23 cellular contexts compared by ENCODE assay signal in genomic region chr12:9345163-9345562, GRCh38.
DNase-seq lines count a peak whose midpoint lies in the region; ATAC-seq, FAIRE-seq and TF ChIP-seq lines count a peak whose summit lies in the region.
"Had no signal": no experiment of that assay in that cellular context is flagged by ENCODE, and none has a peak within 500 bp of the region (broad histone marks: within the 10 kb centered on the region; RNA-seq: fewer than 3 reads in every experiment).

No MANE protein-coding gene starts in this region.

- H3K4me1 ChIP-seq in pancreas, result no peaks in the 10 kb centered on the region

- no peaks in the 10 kb centered on the region for H3K27me3 Mint-ChIP-seq in natural killer cell (ENCODE audit: low read depth in 2 of 2)
- H3K27me3 Mint-ChIP-seq: CD4-positive, CD25-positive, alpha-beta regulatory T cell had no signal

- no peaks in the 10 kb centered on the region for H3K36me3 Mint-ChIP-seq in natural killer cell

- no peak for TF ChIP-seq CTCF in choroid plexus epithelial cell (conservative IDR thresholded peaks at IDR 0.05; ENCODE audit: low read depth, low read length)
- TF ChIP-seq CTCF in natural killer cell (IDR thresholded peaks at IDR 0.05), result no peak
- no peak for TF ChIP-seq CTCF in pancreas (IDR thresholded peaks at IDR 0.05)

- DNase-seq in NOMO-1 treated with DMSO at 0.1 percent for 48 hours (lab: John Stamatoyannopoulos, UW; ENCODE audit: unreplicated experiment) (peak; percentile 19), NOMO-1 treated with dmso at 0.1 percent for 144 hours (lab: John Stamatoyannopoulos, UW; ENCODE audit: unreplicated experiment) (no peak), SK-N-MC (ENCODE audit: low read depth, low spot score) (peak; percentile 48), choroid plexus epithelial cell (ENCODE audit: low read depth) (peak; percentile 9), natural killer cell (no peak), pancreas (no peak), NCI-H2081 (lab: John Stamatoyannopoulos, UW) (no peak), islet precursor cell (no peak)
- DNase-seq: AML-193; CD4-positive, CD25-positive, alpha-beta regulatory T cell; COR-L47; DMS153; DMS79 treated with DMSO at 0.1 percent for 48 hours; EL; GOT3; H9 had no signal

- FAIRE-seq in pancreas (lab: Jason Lieb, UNC), result no peak
- FAIRE-seq: D721Med, G401.6, GM19239, HepG2, HTR-8/SVneo had no signal

- no peaks in the 10 kb centered on the region for H3K9me3 Mint-ChIP-seq in natural killer cell
- H3K9me3 Mint-ChIP-seq: H9 had no signal

- peak overlapping the region in 1 of 2 donors; percentile 49 for H3K27ac Mint-ChIP-seq in natural killer cell
- H3K27ac Mint-ChIP-seq: CD4-positive, CD25-positive, alpha-beta regulatory T cell; H9 had no signal

- H3K4me3 ChIP-seq in SK-N-MC (0 out of 2 replicates have a peak overlapping the region, but pooled peaks have one; percentile 42), choroid plexus epithelial cell (ENCODE audit: low read depth, low read length) (no peak overlapping the region), pancreas (no peak overlapping the region)
- H3K4me3 ChIP-seq: BLaER1 had no signal

- H3K36me3 ChIP-seq in SK-N-MC (ENCODE audit: insufficient read depth, low read length), result no peaks in the 10 kb centered on the region
- H3K36me3 ChIP-seq in pancreas, result no peaks in the 10 kb centered on the region
- H3K36me3 ChIP-seq: BLaER1 had no signal

- H3K4me1 Mint-ChIP-seq in natural killer cell, result peaks cover 64 to 68% of the 10 kb centered on the region in 2 donors

- no peaks in the 10 kb centered on the region for H3K27me3 ChIP-seq in pancreas
- H3K27me3 ChIP-seq: BLaER1 had no signal

- H3K27ac ChIP-seq in SK-N-MC, result peak overlapping the region; percentile 73; the same call in 1 of the 2 replicates
- H3K27ac ChIP-seq in pancreas, result no peak overlapping the region
- H3K27ac ChIP-seq: 22Rv1, BLaER1 had no signal

- H3K4me3 Mint-ChIP-seq in natural killer cell, result peak overlapping the region; percentile 67
- H3K4me3 Mint-ChIP-seq: CD4-positive, CD25-positive, alpha-beta regulatory T cell; H9 had no signal

- ATAC-seq in natural killer cell (peak; percentile 50 to 75 (median 58)), pancreas (no peak)
- ATAC-seq: HepG2 had no signal

- intact Hi-C loops in natural killer cell (cut with micrococcal nuclease), result no loop called here
- intact Hi-C loops in pancreas (cut with DNase I), result no loop called here

- H3K9me3 ChIP-seq in SK-N-MC (ENCODE audit: low read depth, low read length) (no peaks in the 10 kb centered on the region), pancreas (no peaks in the 10 kb centered on the region)
- H3K9me3 ChIP-seq: BLaER1 had no signal

- no peak overlapping the region for H3K9ac ChIP-seq in SK-N-MC (ENCODE audit: insufficient read length)
- H3K9ac ChIP-seq: BLaER1 had no signal

Comparison
In these comparisons a context has a peak if more than half of its experiments do, and no peak if none do; other contexts are left out.
1. DNase-seq: peak in NOMO-1 treated with DMSO at 0.1 percent for 48 hours (single experiment), SK-N-MC (single experiment) and choroid plexus epithelial cell (single experiment); none in NOMO-1 treated with dmso at 0.1 percent for 144 hours (single experiment), natural killer cell (single experiment), pancreas (0 of 6), NCI-H2081 (0 of 2) and islet precursor cell (single experiment).
2. ATAC-seq: peak in natural killer cell (3 of 3); none in pancreas (0 of 4).